8 cellular contexts compared by ENCODE assay signal in genomic region chr2:73085691-73086090, GRCh38. TPM values are rescaled to one million over a fixed set of nuclear protein-coding genes. Genes with fewer than 3 reads are reported as not detected.
A peak's percentile ranks its signal among the peaks of the same experiment; 100 is the strongest.
DNase-seq lines count a peak whose midpoint lies in the region; ATAC-seq and TF ChIP-seq lines count a peak whose summit lies in the region.

No MANE protein-coding gene starts in this region.

- no peaks in the 10 kb centered on the region for H3K9me3 Mint-ChIP-seq in MCF 10A (ENCODE audit: unreplicated experiment)

- intact Hi-C loops in MCF 10A (cut with micrococcal nuclease), result loop anchor here (1.0 to 5.0 kb wide), 4 partner anchors 71 to 127 kb away; partner anchors contain the start of gene SMYD5

- CTCF ChIA-PET in MCF 10A (lab: Yijun Ruan, JAX), result interaction anchor here (0.5 to 6.2 kb wide), 43 partner anchors 10 to 1093 kb away, joined by 3 to 92 read pairs (median 5); partner anchors contain the start of genes RAB11FIP5 and SPR

- no TSS peak for BruUV-seq in MCF 10A (replicated peaks; lab: Mats Ljungman, UMichigan)

- H3K36me3 ChIP-seq in WERI-Rb-1, result peaks cover 46% of the 10 kb centered on the region

- ATAC-seq in HG02885 (IDR thresholded peaks at IDR 0.05; ENCODE audit: poor library complexity, unreplicated experiment), result peak; percentile 95

- no peak overlapping the region for H3K4me3 Mint-ChIP-seq in MCF 10A (ENCODE audit: unreplicated experiment)

- H3K27ac Mint-ChIP-seq in MCF 10A (ENCODE audit: low read depth, unreplicated experiment), result no peak overlapping the region

- no peaks in the 10 kb centered on the region for H3K27me3 ChIP-seq in WERI-Rb-1 (ENCODE audit: insufficient read depth, low read depth, severe bottlenecking)

- no peaks in the 10 kb centered on the region for H3K9me3 ChIP-seq in WERI-Rb-1 (ENCODE audit: severe bottlenecking)

- peaks cover 22% of the 10 kb centered on the region for H3K4me1 Mint-ChIP-seq in MCF 10A (ENCODE audit: insufficient read depth, unreplicated experiment)

- TF ChIP-seq CTCF in WERI-Rb-1 (IDR thresholded peaks at IDR 0.05; ENCODE audit: low read depth, low read length), result peak; percentile 97
- TF ChIP-seq CTCF in MCF 10A (IDR thresholded peaks at IDR 0.05; ENCODE audit: unreplicated experiment), result peak; percentile 89

- peaks cover 47% of the 10 kb centered on the region for H3K36me3 Mint-ChIP-seq in MCF 10A (ENCODE audit: insufficient read depth, unreplicated experiment)

- no peak overlapping the region; the same call in 1 of the 2 replicates for H3K27ac ChIP-seq in WERI-Rb-1

- no peak overlapping the region for H3K4me3 ChIP-seq in WERI-Rb-1 (ENCODE audit: low read depth, low read length)

- POLR2A ChIA-PET in MCF 10A (lab: Yijun Ruan, JAX), result interaction anchor here (1.0 kb wide), 1 partner anchor 28 kb away, joined by 3 read pairs; no protein-coding TSS in a partner anchor

- H3K27me3 Mint-ChIP-seq in MCF 10A (ENCODE audit: insufficient read depth, unreplicated experiment), result no peaks in the 10 kb centered on the region

- DNase-seq in SIG-M5 treated with dmso at 0.1 percent for 504 hours (lab: John Stamatoyannopoulos, UW; ENCODE audit: unreplicated experiment) (peak; percentile 72), SIG-M5 (lab: John Stamatoyannopoulos, UW) (no peak), NCI-H2029 (lab: John Stamatoyannopoulos, UW) (peak; percentile 34), WERI-Rb-1 (peak; percentile 92), MCF 10A (ENCODE audit: unreplicated experiment) (peak; percentile 72), islet precursor cell (peak; percentile 91)
- DNase-seq in stimulated activated CD4-positive, alpha-beta T cell treated with anti-CD3 and anti-CD28 coated beads, Interleukin-1b, Interleukin-23, amount 100 ng/mL, for 1 hour (ENCODE audit: low read depth in 2 of 2), result peak; percentile 44 to 64

RNA-seq across cellular contexts. Expression of gene SFXN5, which starts 14.2 kb away (rescaled TPM):
- 6.0 and 8.0 TPM in 2 replicates for total RNA-seq in MCF 10A (2022)

RNA-seq across cellular contexts. Expression of gene RAB11FIP5, which starts 27.1 kb away (rescaled TPM):
- total RNA-seq in MCF 10A (2022), result 35.6 and 36.9 TPM in 2 replicates
